20 cellular contexts compared by ENCODE assay signal in the genomic region with DNA sequence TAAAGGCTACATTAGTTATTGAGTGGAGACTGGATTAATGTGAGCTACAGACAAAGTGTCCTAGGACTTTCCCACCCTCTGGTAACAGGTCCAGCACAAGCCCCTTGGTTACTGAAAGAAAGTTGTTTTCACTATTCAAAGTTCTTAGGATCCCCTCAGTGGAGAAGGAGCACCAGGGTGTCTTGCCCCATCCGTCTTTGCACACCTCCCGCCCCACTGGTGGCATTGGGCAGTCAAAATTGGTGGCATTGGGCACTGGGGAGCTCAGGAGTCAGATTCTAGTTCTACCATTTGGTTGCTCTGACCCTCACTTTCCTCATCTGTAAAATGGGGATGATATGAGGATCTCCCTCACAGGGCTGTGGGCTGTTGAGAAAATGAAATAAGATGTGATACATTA. TPM values are rescaled to one million over a fixed set of nuclear protein-coding genes. Genes with fewer than 3 reads are reported as not detected.
DNase-seq lines count a peak whose midpoint lies in the region; ATAC-seq and TF ChIP-seq lines count a peak whose summit lies in the region.
"Had no signal": no experiment of that assay in that cellular context is flagged by ENCODE, and none has a peak within 500 bp of the region (broad histone marks: within the 10 kb centered on the region; RNA-seq: fewer than 3 reads in every experiment).

No MANE protein-coding gene starts in this region.

- TF ChIP-seq CTCF in brain (conservative IDR thresholded peaks at IDR 0.05) (no peak), sigmoid colon (IDR thresholded peaks at IDR 0.05) (no peak), GM23338 (conservative IDR thresholded peaks at IDR 0.05; ENCODE audit: low read depth in 2 of 2) (no peak)

- TF ChIP-seq POLR2A in sigmoid colon (IDR thresholded peaks at IDR 0.05), result no peak

- peak overlapping the region in 3 of 5 experiments; percentile 2 to 94 (median 32) for H3K27ac Mint-ChIP-seq in brain
- H3K27ac Mint-ChIP-seq in GM23338, result no peak overlapping the region
- H3K27ac Mint-ChIP-seq in activated T-helper 17 cell treated with anti-CD3 and anti-CD28 coated beads, Interleukin-2, amount 50 U/mL, for 72 hours, result no peak overlapping the region
- H3K27ac Mint-ChIP-seq: CD4-positive, alpha-beta T cell; H9 had no signal

- H3K4me3 Mint-ChIP-seq in brain (no peak overlapping the region), GM23338 (no peak overlapping the region)
- H3K4me3 Mint-ChIP-seq in activated T-helper 17 cell treated with anti-CD3 and anti-CD28 coated beads, Interleukin-2, amount 50 U/mL, for 72 hours, result no peak overlapping the region
- H3K4me3 Mint-ChIP-seq: CD4-positive, alpha-beta T cell; H9 had no signal

- H2AFZ ChIP-seq in GM23338, result no peak overlapping the region

- peaks cover 0 to 3% (median 0%) of the 10 kb centered on the region in 5 experiments for H3K9me3 Mint-ChIP-seq in brain
- no peaks in the 10 kb centered on the region for H3K9me3 Mint-ChIP-seq in GM23338
- H3K9me3 Mint-ChIP-seq in activated T-helper 17 cell treated with anti-CD3 and anti-CD28 coated beads, Interleukin-2, amount 50 U/mL, for 72 hours, result no peaks in the 10 kb centered on the region
- H3K9me3 Mint-ChIP-seq: CD4-positive, alpha-beta T cell; H9 had no signal

- H3K27ac ChIP-seq in muscle layer of colon (ENCODE audit: low read depth, low read length) (peak overlapping the region; percentile 99), sigmoid colon (peak overlapping the region in 3 of 4 donors; percentile 94 to 99 (median 95)), GM23338 (ENCODE audit: low read depth) (no peak overlapping the region)
- H3K27ac ChIP-seq: RWPE1, SK-N-MC had no signal

- H3K27me3 ChIP-seq in muscle layer of colon (ENCODE audit: control insufficient read depth in 1 of 2, insufficient read depth in 2 of 2, low read length in 2 of 2) (no peaks in the 10 kb centered on the region), sigmoid colon (no peaks in the 10 kb centered on the region), GM23338 (ENCODE audit: insufficient read depth) (no peaks in the 10 kb centered on the region)

- peaks cover 4% of the 10 kb centered on the region for H4K20me1 ChIP-seq in GM23338 (replicated peaks; ENCODE audit: insufficient read depth)

- intact Hi-C loops in cardiac septum (cut with DNase I), result loop anchor here (5.0 kb wide), 1 partner anchor 92 kb away; no protein-coding TSS in a partner anchor
- intact Hi-C loops in Right ventricle myocardium superior (cut with DNase I), result no loop called here
- intact Hi-C loops in sigmoid colon (cut with DNase I), result loop anchor here (5.0 kb wide), 1 partner anchor 102 kb away; no protein-coding TSS in a partner anchor

- no peak for TF ChIP-seq EP300 in sigmoid colon (IDR thresholded peaks at IDR 0.05)

- H3K4me2 ChIP-seq in GM23338, result no peak overlapping the region

- H3K27me3 Mint-ChIP-seq in brain (no peaks in the 10 kb centered on the region), GM23338 (ENCODE audit: insufficient read depth, low read depth, poor library complexity) (peaks cover 21% of the 10 kb centered on the region)
- H3K27me3 Mint-ChIP-seq in activated T-helper 17 cell treated with anti-CD3 and anti-CD28 coated beads, Interleukin-2, amount 50 U/mL, for 72 hours, result no peaks in the 10 kb centered on the region

- WGBS in sigmoid colon, 2 donors, result 95 to 96% methylated on average over 2 of the region's 2 CpGs

- peaks cover 4% of the 10 kb centered on the region; the same call in 1 of the 2 replicates for H3F3A ChIP-seq in GM23338 (replicated peaks; ENCODE audit: low read depth)

- H3K9me3 ChIP-seq in muscle layer of colon (ENCODE audit: low read length) (no peaks in the 10 kb centered on the region), sigmoid colon (no peaks in the 10 kb centered on the region)

- peaks cover 6% of the 10 kb centered on the region; the same call in 1 of the 2 replicates for H3K79me2 ChIP-seq in GM23338 (replicated peaks; ENCODE audit: insufficient read depth)

- H3K4me1 Mint-ChIP-seq in brain (peaks cover 71% of the 10 kb centered on the region), GM23338 (peaks cover 18% of the 10 kb centered on the region)
- H3K4me1 Mint-ChIP-seq in activated T-helper 17 cell treated with anti-CD3 and anti-CD28 coated beads, Interleukin-2, amount 50 U/mL, for 72 hours, result no peaks in the 10 kb centered on the region

- H3K36me3 Mint-ChIP-seq in brain (peaks cover 4% of the 10 kb centered on the region), GM23338 (ENCODE audit: low read depth) (no peaks in the 10 kb centered on the region)
- no peaks in the 10 kb centered on the region for H3K36me3 Mint-ChIP-seq in activated T-helper 17 cell treated with anti-CD3 and anti-CD28 coated beads, Interleukin-2, amount 50 U/mL, for 72 hours (ENCODE audit: low read depth)

- ATAC-seq in Right ventricle myocardium superior (ENCODE audit: poor library complexity) (no peak), GM23338 (no peak), GM21447 (IDR thresholded peaks at IDR 0.05; ENCODE audit: unreplicated experiment) (no peak)
- no peak for ATAC-seq in activated T-helper 17 cell treated with anti-CD3 and anti-CD28 coated beads, Interleukin-2, amount 50 U/mL, for 72 hours (replicated peaks)

- H3K36me3 ChIP-seq in muscle layer of colon (ENCODE audit: insufficient read depth, low read length) (no peaks in the 10 kb centered on the region), sigmoid colon (no peaks in the 10 kb centered on the region), GM23338 (ENCODE audit: insufficient read depth) (no peaks in the 10 kb centered on the region)

- peak; percentile 59 for DNase-seq in cardiac septum (ENCODE audit: low spot score)
- DNase-seq in Right ventricle myocardium superior, result no peak
- peak; percentile 29 for DNase-seq in sigmoid colon
- no peak for DNase-seq in GM23338 (ENCODE audit: low spot score)
- DNase-seq: 8988T; ACHN; CD4-positive, alpha-beta T cell; H9; KG1; MM.1S; NCI-H2029; NCI-H446 treated with DMSO at 0.1 percent for 48 hours; NCI-H526; SHP77 treated with DMSO at 0.1 percent for 48 hours had no signal

- H3K4me3 ChIP-seq in muscle layer of colon (ENCODE audit: low read depth in 1 of 2, low read length in 2 of 2) (no peak overlapping the region), sigmoid colon (no peak overlapping the region), GM23338 (no peak overlapping the region)
- H3K4me3 ChIP-seq: SK-N-MC had no signal

- H3K9ac ChIP-seq in muscle layer of colon (ENCODE audit: low read length), result no peak overlapping the region

- H3K9me2 ChIP-seq in GM23338 (ENCODE audit: insufficient read depth), result no peaks in the 10 kb centered on the region

- H3K4me1 ChIP-seq in muscle layer of colon (ENCODE audit: insufficient read depth, low read length) (peaks cover 32% of the 10 kb centered on the region), sigmoid colon (peaks cover 0 to 53% (median 45%) of the 10 kb centered on the region in 4 donors), GM23338 (ENCODE audit: insufficient read depth) (peaks cover 22% of the 10 kb centered on the region)

TF ChIP-seq in GM23338, 12 proteins besides CTCF, POLR2A, EP300 and RAD21:
- no peak for TF ChIP-seq STAT1 (IDR thresholded peaks at IDR 0.05; ENCODE audit: unreplicated experiment)
- TF ChIP-seq, protein P1, sequence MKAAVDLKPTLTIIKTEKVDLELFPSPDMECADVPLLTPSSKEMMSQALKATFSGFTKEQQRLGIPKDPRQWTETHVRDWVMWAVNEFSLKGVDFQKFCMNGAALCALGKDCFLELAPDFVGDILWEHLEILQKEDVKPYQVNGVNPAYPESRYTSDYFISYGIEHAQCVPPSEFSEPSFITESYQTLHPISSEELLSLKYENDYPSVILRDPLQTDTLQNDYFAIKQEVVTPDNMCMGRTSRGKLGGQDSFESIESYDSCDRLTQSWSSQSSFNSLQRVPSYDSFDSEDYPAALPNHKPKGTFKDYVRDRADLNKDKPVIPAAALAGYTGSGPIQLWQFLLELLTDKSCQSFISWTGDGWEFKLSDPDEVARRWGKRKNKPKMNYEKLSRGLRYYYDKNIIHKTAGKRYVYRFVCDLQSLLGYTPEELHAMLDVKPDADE (IDR thresholded peaks at IDR 0.05), result no peak

RNA-seq across cellular contexts. Expression of a gene that starts 2.4 kb away (rescaled TPM):
- total RNA-seq in cardiac septum (41.4 TPM), Right ventricle myocardium superior (32.6 TPM), sigmoid colon (100 to 1,000 TPM in 1 of 4 donors, 10 to 100 TPM in 3; 50.5 to 112 (median 78.8) TPM)
- polyA plus RNA-seq in brain (ENCODE audit: insufficient read depth, low read depth, low replicate concordance) (14.9 TPM), sigmoid colon (10 to 100 TPM in 1 of 3 donors, 1 to 10 TPM in 1, under 1 TPM in 1; 0.69 to 14.7 (median 9.6) TPM), GM23338 (2016; fragmentation: Nextera tagmentation; extraction: Ambion mirVana) (2.9 and 3.1 TPM in 2 replicates)
- total RNA-seq in GM23338 (2014; rRNA removed; shearing (Covaris generic)), result 5.2 and 7.1 TPM in 2 replicates
- total RNA-seq in activated T-helper 17 cell treated with anti-CD3 and anti-CD28 coated beads, Interleukin-2, amount 50 U/mL, for 72 hours, result not detected
- total RNA-seq: CD4-positive, alpha-beta T cell had no signal

Comparison
In these comparisons a context has a peak if more than half of its experiments do, and no peak if none do; other contexts are left out.
1. DNase-seq: peak in cardiac septum (single experiment) and sigmoid colon (single experiment); none in Right ventricle myocardium superior (single experiment) and GM23338 (single experiment).
2. H3K27ac Mint-ChIP-seq: peak in brain (3 of 5); none in GM23338 (single experiment) and activated T-helper 17 cell treated with anti-CD3 and anti-CD28 coated beads, Interleukin-2, amount 50 U/mL, for 72 hours (single experiment).